ENCODE assay signal across 19 cellular contexts in genomic region chr3:123300572-123300971, GRCh38.
"Had no signal": no experiment of that assay in that cellular context is flagged by ENCODE, and none has a peak within 500 bp of the region (broad histone marks: within the 10 kb centered on the region; RNA-seq: fewer than 3 reads in every experiment).

No MANE protein-coding gene starts in this region.

- H3K4me3 Mint-ChIP-seq: mesothelial cell of epicardium; natural killer cell; neural crest cell; stimulated activated naive B cell treated with anti-CD40 and anti-IgM and Interleukin-4, amounts not matched to agents 10 μg/mL and 1 μg/mL and 100 μg/mL, for 72 hours; stimulated activated naive CD8-positive, alpha-beta T cell treated with anti-CD3 and anti-CD28 coated beads, Interleukin-15, amount 100 ng/mL, for 72 hours had no signal

- H3K9me3 Mint-ChIP-seq: natural killer cell; neural crest cell; stimulated activated naive B cell treated with anti-CD40 and anti-IgM and Interleukin-4, amounts not matched to agents 10 μg/mL and 1 μg/mL and 100 μg/mL, for 72 hours; stimulated activated naive CD8-positive, alpha-beta T cell treated with anti-CD3 and anti-CD28 coated beads, Interleukin-15, amount 100 ng/mL, for 72 hours had no signal

- H3K4me1 Mint-ChIP-seq: mesothelial cell of epicardium; natural killer cell; neural crest cell; stimulated activated naive CD8-positive, alpha-beta T cell treated with anti-CD3 and anti-CD28 coated beads, Interleukin-15, amount 100 ng/mL, for 72 hours had no signal

- H3K27ac ChIP-seq: coronary artery, heart right ventricle, parathyroid adenoma, testis, transverse colon had no signal

- H3K79me2 ChIP-seq: parathyroid adenoma had no signal

- H3K9me3 ChIP-seq: heart right ventricle, testis, transverse colon had no signal

- H2AFZ ChIP-seq: parathyroid adenoma had no signal

- H3K4me3 ChIP-seq: coronary artery, heart right ventricle, testis, transverse colon had no signal

- H3K27me3 ChIP-seq: heart right ventricle, testis, transverse colon had no signal

- ATAC-seq: natural killer cell; sciatic nerve; stimulated activated naive B cell treated with anti-CD40 and anti-IgM and Interleukin-4, amounts not matched to agents 10 μg/mL and 1 μg/mL and 100 μg/mL, for 72 hours; stimulated activated naive CD8-positive, alpha-beta T cell treated with anti-CD3 and anti-CD28 coated beads, Interleukin-15, amount 100 ng/mL, for 72 hours had no signal

- DNase-seq: effector CD4-positive, alpha-beta T cell; heart right ventricle; hypothalamus; kidney glomerular epithelial cell; mammary epithelial cell; natural killer cell; stimulated activated CD4-positive, alpha-beta T cell treated with anti-CD3 and anti-CD28 coated beads, Interleukin-2, amount 100 ng/mL, for 24 hours; stimulated activated CD4-positive, alpha-beta T cell treated with anti-CD3 and anti-CD28 coated beads, Interleukin-4, amount 100 ng/mL, for 4 hours; stimulated activated naive B cell treated with anti-CD40 and anti-IgM and Interleukin-4, amounts not matched to agents 10 μg/mL and 1 μg/mL and 100 μg/mL, for 72 hours; stimulated activated naive CD8-positive, alpha-beta T cell treated with anti-CD3 and anti-CD28 coated beads, Interleukin-15, amount 100 ng/mL, for 72 hours; testis; transverse colon had no signal

- H3K27ac Mint-ChIP-seq: mesothelial cell of epicardium; natural killer cell; stimulated activated naive B cell treated with anti-CD40 and anti-IgM and Interleukin-4, amounts not matched to agents 10 μg/mL and 1 μg/mL and 100 μg/mL, for 72 hours had no signal

- H3K36me3 Mint-ChIP-seq: mesothelial cell of epicardium; natural killer cell; stimulated activated naive B cell treated with anti-CD40 and anti-IgM and Interleukin-4, amounts not matched to agents 10 μg/mL and 1 μg/mL and 100 μg/mL, for 72 hours had no signal

- H3K36me3 ChIP-seq: transverse colon had no signal

- FAIRE-seq: frontal cortex, islet of Langerhans had no signal

- H3K4me1 ChIP-seq: parathyroid adenoma, testis, transverse colon had no signal
